12 cellular contexts compared by ENCODE assay signal in the genomic region with DNA sequence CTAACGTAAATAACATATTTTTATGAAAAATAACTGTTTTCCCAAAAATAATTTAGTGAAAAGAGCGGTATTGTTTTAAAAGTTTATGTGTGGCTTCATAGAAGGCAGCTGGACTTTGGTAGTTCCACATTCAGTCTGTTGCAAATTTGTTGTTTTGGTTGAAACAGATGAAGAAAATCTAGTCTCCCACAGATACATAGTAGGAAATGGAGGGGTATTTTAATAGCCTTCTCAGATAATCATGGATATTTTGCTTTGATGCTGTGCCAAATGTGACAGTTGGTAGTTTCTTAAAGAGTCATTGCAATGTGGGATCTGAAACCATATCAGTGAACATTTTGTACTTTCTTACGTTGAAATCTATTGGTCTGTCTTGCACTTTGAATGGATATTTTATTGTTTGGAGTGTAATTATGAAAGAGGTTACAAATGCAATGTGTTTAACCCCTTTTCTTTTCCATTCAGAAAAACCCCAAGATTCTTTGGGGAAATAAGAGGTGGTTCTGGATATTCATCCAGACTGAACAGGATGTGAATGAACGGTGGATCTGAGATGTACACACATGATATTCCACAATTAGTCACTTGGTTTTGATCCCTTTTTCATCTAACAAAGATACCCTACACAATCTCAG. TPM values are rescaled to one million over a fixed set of nuclear protein-coding genes. Genes with fewer than 3 reads are reported as not detected.
A peak's percentile ranks its signal among the peaks of the same experiment; 100 is the strongest.
DNase-seq lines count a peak whose midpoint lies in the region; ATAC-seq and TF ChIP-seq lines count a peak whose summit lies in the region.
"Had no signal": no experiment of that assay in that cellular context is flagged by ENCODE, and none has a peak within 500 bp of the region (broad histone marks: within the 10 kb centered on the region; RNA-seq: fewer than 3 reads in every experiment).

No MANE protein-coding gene starts in this region.

- intact Hi-C loops in CD4-positive, alpha-beta T cell (cut with DNase I, micrococcal nuclease) = loop anchor here in 1 of 2 experiments (10.0 kb wide), 1 partner anchor 350 kb away; no protein-coding TSS in a partner anchor
- intact Hi-C loops in naive thymus-derived CD4-positive, alpha-beta T cell (cut with micrococcal nuclease) = no loop called here
- intact Hi-C loops in cardiac septum (cut with DNase I) = loop anchor here (10.0 kb wide), 2 partner anchors 180 to 340 kb away; no protein-coding TSS in a partner anchor

- no peak overlapping the region for H3K4me3 ChIP-seq in naive thymus-derived CD4-positive, alpha-beta T cell (ENCODE audit: low read length)
- H3K4me3 ChIP-seq: skin epidermis, uterus had no signal

- ATAC-seq in CD4-positive, alpha-beta T cell (ENCODE audit: poor library complexity) = no peak
- ATAC-seq in activated T-helper 17 cell treated with anti-CD3 and anti-CD28 coated beads, Interleukin-2, amount 50 U/mL, for 72 hours (replicated peaks) = peak; percentile 63
- ATAC-seq in naive thymus-derived CD4-positive, alpha-beta T cell = no peak

- no peak for TF ChIP-seq CTCF in CD4-positive, alpha-beta T cell (IDR thresholded peaks at IDR 0.05)

- DNase-seq in CD4-positive, alpha-beta T cell = no peak
- DNase-seq in LHCN-M2 (ENCODE audit: low read depth) (peak; percentile 86), immature natural killer cell (no peak), C1 segment of cervical spinal cord (lab: John Stamatoyannopoulos, UW) (no peak), cardiac septum (ENCODE audit: low spot score) (no peak), DMS53 (lab: John Stamatoyannopoulos, UW) (no peak)
- no peak for DNase-seq in naive thymus-derived CD4-positive, alpha-beta T cell
- DNase-seq: aorta, NCI-H146, uterus had no signal

- H3K4me1 ChIP-seq in naive thymus-derived CD4-positive, alpha-beta T cell (ENCODE audit: control insufficient read depth in 2 of 2, insufficient read depth in 2 of 2, low read length in 2 of 2) = peaks cover 0 to 21% of the 10 kb centered on the region in 2 donors
- H3K4me1 ChIP-seq: uterus had no signal

- H3K4me1 Mint-ChIP-seq in CD4-positive, alpha-beta T cell (ENCODE audit: low read depth) = peaks cover 25% of the 10 kb centered on the region
- H3K4me1 Mint-ChIP-seq in activated T-helper 17 cell treated with anti-CD3 and anti-CD28 coated beads, Interleukin-2, amount 50 U/mL, for 72 hours = peaks cover 24% of the 10 kb centered on the region
- peaks cover 80 to 94% of the 10 kb centered on the region in 2 donors for H3K4me1 Mint-ChIP-seq in immature natural killer cell
- peaks cover 0 to 12% (median 0%) of the 10 kb centered on the region in 7 donors for H3K4me1 Mint-ChIP-seq in naive thymus-derived CD4-positive, alpha-beta T cell

- POLR2A ChIA-PET in CD4-positive, alpha-beta T cell (lab: Charles Lee) = interaction anchor here (1.3 kb wide), 1 partner anchor 9 kb away, joined by 3 read pairs; no protein-coding TSS in a partner anchor
- POLR2A ChIA-PET in naive thymus-derived CD4-positive, alpha-beta T cell (lab: Charles Lee) = no interaction called here

- no peaks in the 10 kb centered on the region for H3K9me3 ChIP-seq in CD4-positive, alpha-beta T cell (ENCODE audit: control insufficient read depth, low read length)
- no peaks in the 10 kb centered on the region for H3K9me3 ChIP-seq in naive thymus-derived CD4-positive, alpha-beta T cell (ENCODE audit: control insufficient read depth in 2 of 3, low read length in 3 of 3)
- H3K9me3 ChIP-seq: uterus had no signal

- CTCF ChIA-PET in CD4-positive, alpha-beta T cell (lab: Charles Lee) = interaction anchor here (1.2 kb wide), 1 partner anchor 122 kb away, joined by 3 read pairs; no protein-coding TSS in a partner anchor
- CTCF ChIA-PET in naive thymus-derived CD4-positive, alpha-beta T cell (lab: Charles Lee) = no interaction called here

- H3K27me3 Mint-ChIP-seq in CD4-positive, alpha-beta T cell = no peaks in the 10 kb centered on the region
- H3K27me3 Mint-ChIP-seq in activated T-helper 17 cell treated with anti-CD3 and anti-CD28 coated beads, Interleukin-2, amount 50 U/mL, for 72 hours = no peaks in the 10 kb centered on the region
- H3K27me3 Mint-ChIP-seq in immature natural killer cell (ENCODE audit: low read depth in 3 of 3) = peaks cover 6 to 11% (median 11%) of the 10 kb centered on the region in 3 donors
- H3K27me3 Mint-ChIP-seq in naive thymus-derived CD4-positive, alpha-beta T cell = peaks cover 3 to 20% (median 5%) of the 10 kb centered on the region in 5 donors

- H3K9me3 Mint-ChIP-seq in CD4-positive, alpha-beta T cell = no peaks in the 10 kb centered on the region
- peaks cover 5% of the 10 kb centered on the region for H3K9me3 Mint-ChIP-seq in activated T-helper 17 cell treated with anti-CD3 and anti-CD28 coated beads, Interleukin-2, amount 50 U/mL, for 72 hours
- H3K9me3 Mint-ChIP-seq in immature natural killer cell = no peaks in the 10 kb centered on the region
- peaks cover 0 to 5% (median 0%) of the 10 kb centered on the region in 11 donors for H3K9me3 Mint-ChIP-seq in naive thymus-derived CD4-positive, alpha-beta T cell

- no peaks in the 10 kb centered on the region for H3K36me3 Mint-ChIP-seq in CD4-positive, alpha-beta T cell (ENCODE audit: low read depth)
- H3K36me3 Mint-ChIP-seq in activated T-helper 17 cell treated with anti-CD3 and anti-CD28 coated beads, Interleukin-2, amount 50 U/mL, for 72 hours (ENCODE audit: low read depth) = no peaks in the 10 kb centered on the region
- H3K36me3 Mint-ChIP-seq in immature natural killer cell = peaks cover 3 to 22% (median 8%) of the 10 kb centered on the region in 3 donors
- H3K36me3 Mint-ChIP-seq in naive thymus-derived CD4-positive, alpha-beta T cell = peaks cover 0 to 2% (median 0%) of the 10 kb centered on the region in 5 donors

- no peaks in the 10 kb centered on the region for H3K36me3 ChIP-seq in naive thymus-derived CD4-positive, alpha-beta T cell (ENCODE audit: control insufficient read depth in 2 of 3, insufficient read depth in 3 of 3, low read length in 3 of 3)
- H3K36me3 ChIP-seq: uterus had no signal

- H3K27ac Mint-ChIP-seq in CD4-positive, alpha-beta T cell = peak overlapping the region; percentile 68
- H3K27ac Mint-ChIP-seq in activated T-helper 17 cell treated with anti-CD3 and anti-CD28 coated beads, Interleukin-2, amount 50 U/mL, for 72 hours = peak overlapping the region; percentile 77
- peak overlapping the region; percentile 62 to 93 (median 81) for H3K27ac Mint-ChIP-seq in immature natural killer cell
- no peak overlapping the region for H3K27ac Mint-ChIP-seq in naive thymus-derived CD4-positive, alpha-beta T cell

- H3K27ac ChIP-seq in CD4-positive, alpha-beta T cell (ENCODE audit: low read depth, low read length) = no peak overlapping the region
- H3K27ac ChIP-seq in naive thymus-derived CD4-positive, alpha-beta T cell (ENCODE audit: low read depth, low read length) = no peak overlapping the region
- H3K27ac ChIP-seq: uterus had no signal

- no peaks in the 10 kb centered on the region for H3K27me3 ChIP-seq in CD4-positive, alpha-beta T cell (ENCODE audit: control insufficient read depth, insufficient read depth, low read length)
- H3K27me3 ChIP-seq in naive thymus-derived CD4-positive, alpha-beta T cell (ENCODE audit: control insufficient read depth in 2 of 2, insufficient read depth in 2 of 2, low read length in 2 of 2) = no peaks in the 10 kb centered on the region
- H3K27me3 ChIP-seq: uterus had no signal

- peak overlapping the region; percentile 3 for H3K4me3 Mint-ChIP-seq in CD4-positive, alpha-beta T cell
- H3K4me3 Mint-ChIP-seq in activated T-helper 17 cell treated with anti-CD3 and anti-CD28 coated beads, Interleukin-2, amount 50 U/mL, for 72 hours = peak overlapping the region; percentile 41
- peak overlapping the region; percentile 65 to 85 (median 82) for H3K4me3 Mint-ChIP-seq in immature natural killer cell
- no peak overlapping the region for H3K4me3 Mint-ChIP-seq in naive thymus-derived CD4-positive, alpha-beta T cell

RNA-seq across cellular contexts. Expression of a gene that starts 10.4 kb away (rescaled TPM):
- 1 to 10 TPM; 1.8 to 2.0 TPM for total RNA-seq in CD4-positive, alpha-beta T cell
- 5.3 and 6.2 TPM in 2 replicates for total RNA-seq in LHCN-M2 (2014; rRNA removed)
- 3.1 TPM for polyA plus RNA-seq in LHCN-M2 (2012)
- total RNA-seq in activated T-helper 17 cell treated with anti-CD3 and anti-CD28 coated beads, Interleukin-2, amount 50 U/mL, for 72 hours = under 1 TPM; 0.15 to 0.19 TPM
- 1 to 10 TPM; 4.2 to 9.8 (median 5.4) TPM for polyA plus RNA-seq in immature natural killer cell
- 1 to 10 TPM in 1 of 5 experiments, under 1 TPM in 3, not detected in 1; 0.08 to 2.9 (median 0.28) TPM for total RNA-seq in naive thymus-derived CD4-positive, alpha-beta T cell
- polyA plus RNA-seq in naive thymus-derived CD4-positive, alpha-beta T cell = not detected
- total RNA-seq in cardiac septum = 1.2 TPM

Comparison
In these comparisons a context has a peak if more than half of its experiments do, and no peak if none do; other contexts are left out.
1. H3K27ac Mint-ChIP-seq: peak in CD4-positive, alpha-beta T cell (single experiment), activated T-helper 17 cell treated with anti-CD3 and anti-CD28 coated beads, Interleukin-2, amount 50 U/mL, for 72 hours (single experiment) and immature natural killer cell (6 of 6); none in naive thymus-derived CD4-positive, alpha-beta T cell (0 of 9).
2. H3K4me3 Mint-ChIP-seq: peak in CD4-positive, alpha-beta T cell (single experiment), activated T-helper 17 cell treated with anti-CD3 and anti-CD28 coated beads, Interleukin-2, amount 50 U/mL, for 72 hours (single experiment) and immature natural killer cell (5 of 5); none in naive thymus-derived CD4-positive, alpha-beta T cell (0 of 10).